ENCODE assay signal across 8 cellular contexts in the genomic region with DNA sequence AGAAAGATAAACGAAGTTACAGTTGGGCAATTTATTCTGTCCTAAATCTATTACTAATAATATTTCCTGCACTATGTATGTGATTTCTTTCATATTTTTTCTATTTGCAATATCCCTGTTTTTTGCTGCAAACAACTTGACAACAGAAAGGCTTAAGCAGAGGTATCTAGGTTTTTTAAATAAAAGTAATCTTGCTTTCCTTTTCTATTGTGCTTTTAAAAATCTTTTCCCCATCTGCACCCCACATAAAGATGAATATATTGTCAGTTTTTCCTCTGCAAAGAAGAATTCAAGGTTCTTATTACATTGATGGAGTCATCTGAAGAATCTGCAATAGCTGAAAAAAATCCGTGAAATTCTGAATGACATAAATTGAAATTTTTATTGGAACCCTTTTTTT. TPM values are rescaled to one million over a fixed set of nuclear protein-coding genes. Genes with fewer than 3 reads are reported as not detected.
DNase-seq lines count a peak whose midpoint lies in the region; ATAC-seq, FAIRE-seq and TF ChIP-seq lines count a peak whose summit lies in the region.

No MANE protein-coding gene starts in this region.

- H3K4me3 ChIP-seq in heart right ventricle: peak overlapping the region in 8 of 10 donors; percentile 60 to 92 (median 80)
- peak overlapping the region; percentile 80 for H3K4me3 ChIP-seq in astrocyte of the cerebellum (ENCODE audit: low read depth, low read length)
- H3K4me3 ChIP-seq in muscle layer of colon (ENCODE audit: low read depth in 1 of 2, low read length in 2 of 2): peak overlapping the region in 1 of 2 donors; percentile 77
- peak overlapping the region; percentile 66 to 80 for H3K4me3 ChIP-seq in vagina

- H3K4me1 ChIP-seq in heart right ventricle (peaks cover 0 to 28% (median 22%) of the 10 kb centered on the region in 9 donors), muscle layer of colon (ENCODE audit: insufficient read depth, low read length) (peaks cover 17% of the 10 kb centered on the region), vagina (peaks cover 25% of the 10 kb centered on the region)

- H3K36me3 ChIP-seq in heart right ventricle (no peaks in the 10 kb centered on the region), muscle layer of colon (ENCODE audit: insufficient read depth, low read length) (no peaks in the 10 kb centered on the region), vagina (no peaks in the 10 kb centered on the region)

- TF ChIP-seq CTCF in heart right ventricle (IDR thresholded peaks at IDR 0.05) (no peak), astrocyte of the cerebellum (IDR thresholded peaks at IDR 0.05; ENCODE audit: low read depth, low read length, missing control alignments) (no peak), vagina (IDR thresholded peaks at IDR 0.05) (no peak)

- ATAC-seq in heart right ventricle: no peak
- no peak for ATAC-seq in GM19467 (IDR thresholded peaks at IDR 0.05; ENCODE audit: unreplicated experiment)

- TF ChIP-seq POLR2A in vagina (IDR thresholded peaks at IDR 0.05): no peak
- no peak for TF ChIP-seq POLR2A in H54 (IDR thresholded peaks at IDR 0.05; ENCODE audit: low read depth, low read length)

- no peak overlapping the region for H3K9ac ChIP-seq in muscle layer of colon (ENCODE audit: low read length)

- DNase-seq in heart right ventricle (no peak), cardiac septum (ENCODE audit: low spot score) (no peak), astrocyte of the cerebellum (ENCODE audit: low read depth) (no peak), vagina (ENCODE audit: extremely low spot score in 2 of 2) (no peak), NCI-H1930 (lab: John Stamatoyannopoulos, UW) (no peak), H54 (ENCODE audit: insufficient read length, low spot score) (no peak)

- in situ Hi-C loops in astrocyte of the cerebellum (cut with HindIII; ENCODE audit: low sequenced_read_pairs): no loop called here

- no peak for FAIRE-seq in H54 (lab: Jason Lieb, UNC)

- H3K27me3 ChIP-seq in heart right ventricle: no peaks in the 10 kb centered on the region
- H3K27me3 ChIP-seq in muscle layer of colon (ENCODE audit: control insufficient read depth in 1 of 2, insufficient read depth in 2 of 2, low read length in 2 of 2): no peaks in the 10 kb centered on the region
- no peaks in the 10 kb centered on the region for H3K27me3 ChIP-seq in vagina

- intact Hi-C loops in heart right ventricle (cut with DNase I): loop anchor here in 2 of 10 donors (1.0 to 2.0 kb wide), 2 partner anchors 17 kb away; a partner anchor contains a TSS
- intact Hi-C loops in cardiac septum (cut with DNase I): no loop called here
- intact Hi-C loops in vagina (cut with DNase I): no loop called here

- 24 to 28% methylated on average over 2 of the region's 2 CpGs for WGBS in heart right ventricle, 2 donors

- H3K27ac ChIP-seq in heart right ventricle (peak overlapping the region; percentile 12 to 95 (median 92)), muscle layer of colon (ENCODE audit: low read depth, low read length) (peak overlapping the region; percentile 71), vagina (peak overlapping the region; percentile 95)

- H3K9me3 ChIP-seq in heart right ventricle (no peaks in the 10 kb centered on the region), muscle layer of colon (ENCODE audit: low read length) (no peaks in the 10 kb centered on the region), vagina (no peaks in the 10 kb centered on the region)

RNA-seq across cellular contexts. Expression of a gene that starts 0.5 kb away (rescaled TPM):
- total RNA-seq in heart right ventricle (10 to 100 TPM; 29.0 to 43.6 (median 36.6) TPM), cardiac septum (45.1 TPM), vagina (77.8 TPM)
- 10 to 100 TPM in 1 of 2 donors, 1 to 10 TPM in 1; 7.9 to 28.2 TPM for polyA plus RNA-seq in heart right ventricle

RNA-seq across cellular contexts. Expression of a gene that starts 16.5 kb away (rescaled TPM):
- total RNA-seq in heart right ventricle (10 to 100 TPM; 10.9 to 14.0 (median 12.0) TPM), cardiac septum (12.1 TPM), vagina (9.6 TPM)
- polyA plus RNA-seq in heart right ventricle: 1 to 10 TPM; 2.9 to 6.5 TPM
